ENCODE assay signal across 10 cellular contexts in the genomic region with DNA sequence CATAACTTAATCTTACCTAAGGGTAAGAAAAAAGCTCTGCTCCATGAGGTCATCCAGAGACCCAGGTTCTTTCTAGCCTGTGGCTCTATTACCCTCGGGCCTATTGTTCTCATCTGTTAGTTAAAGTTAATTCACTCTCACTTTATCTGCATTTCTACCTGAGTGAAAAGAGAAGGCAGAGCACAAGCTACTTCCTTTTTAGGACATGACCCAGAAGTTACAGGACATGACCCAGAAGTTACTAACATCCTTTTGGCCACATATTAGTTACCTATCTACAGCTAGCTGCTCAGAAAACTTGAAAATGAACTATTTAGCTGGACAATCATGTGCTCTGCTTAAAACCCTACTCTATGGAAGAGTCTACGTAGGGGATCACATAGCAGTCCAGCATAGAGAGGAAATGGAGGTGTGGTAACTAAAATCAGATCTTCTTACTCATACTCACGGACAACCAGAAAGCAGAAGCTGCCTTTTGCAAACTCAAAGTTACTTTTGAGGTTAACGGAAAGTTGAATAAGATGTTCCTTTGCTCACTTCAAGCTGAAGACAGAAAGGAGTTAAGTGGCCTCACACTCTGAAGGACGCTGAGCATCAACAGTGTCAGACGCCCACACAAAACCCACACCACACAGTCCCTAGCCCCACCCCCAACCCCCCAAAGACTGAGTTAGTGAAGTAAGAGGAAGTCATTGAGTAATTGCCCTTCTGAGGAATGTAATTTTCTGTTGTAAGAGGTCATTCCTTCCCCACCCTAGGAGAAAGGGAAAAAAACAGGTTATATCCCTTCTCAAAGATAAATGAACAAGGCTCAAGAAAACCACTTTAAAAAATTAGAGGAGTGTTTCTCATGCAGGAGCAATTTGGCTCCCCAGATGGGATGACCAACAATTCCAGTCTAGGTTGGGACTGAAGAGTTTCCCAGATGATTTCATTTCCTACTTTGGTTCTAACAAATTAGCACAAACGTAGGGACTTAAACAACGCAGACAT. TPM values are rescaled to one million over a fixed set of nuclear protein-coding genes. Genes with fewer than 3 reads are reported as not detected.
A peak's percentile ranks its signal among the peaks of the same experiment; 100 is the strongest.
DNase-seq lines count a peak whose midpoint lies in the region; ATAC-seq, FAIRE-seq and TF ChIP-seq lines count a peak whose summit lies in the region.
"Had no signal": no experiment of that assay in that cellular context is flagged by ENCODE, and none has a peak within 500 bp of the region (broad histone marks: within the 10 kb centered on the region; RNA-seq: fewer than 3 reads in every experiment).

No MANE protein-coding gene starts in this region.

- H3K36me3 ChIP-seq in liver (ENCODE audit: control insufficient read depth in 4 of 4, insufficient read depth in 3 of 4, low read depth in 1 of 4, low read length in 3 of 4) (no peaks in the 10 kb centered on the region), HepG2 (replicated peaks in 1 of 2; ENCODE audit: control insufficient read depth in 1 of 2, insufficient read depth in 2 of 2, low read length in 2 of 2) (no peaks in the 10 kb centered on the region), endodermal cell (ENCODE audit: control insufficient read depth, insufficient read depth, low read length) (no peaks in the 10 kb centered on the region)

- no peak overlapping the region for H3K4me2 ChIP-seq in HepG2 (ENCODE audit: low read depth, low read length)

- TF ChIP-seq CTCF in liver (IDR thresholded peaks at IDR 0.05; ENCODE audit: low read depth, low read length, missing input control) (no peak), HepG2 (CRISPR knock-in tag; IDR thresholded peaks at IDR 0.05) (no peak), HL-60 (IDR thresholded peaks at IDR 0.05; ENCODE audit: insufficient read depth, low read length) (no peak), endodermal cell (conservative IDR thresholded peaks at IDR 0.05) (no peak), osteocyte (IDR thresholded peaks at IDR 0.05) (no peak)

- DNase-seq in HepG2 (ENCODE audit: low spot score) (no peak), HL-60 (ENCODE audit: low read depth in 1 of 2, low spot score in 1 of 2) (peak; percentile 93), pons (ENCODE audit: low spot score) (peak; percentile 56), endodermal cell (no peak), NCI-H524 (lab: John Stamatoyannopoulos, UW) (no peak), osteocyte (ENCODE audit: extremely low spot score, unreplicated experiment) (no peak)
- peak; percentile 55 for DNase-seq in activated T-cell treated with anti-CD3 and anti-CD28 coated beads, Interleukin-2, amount 50 U/mL, for 1 hour

- peaks cover 3% of the 10 kb centered on the region for H3K27me3 Mint-ChIP-seq in endodermal cell (ENCODE audit: insufficient read depth)
- H3K27me3 Mint-ChIP-seq in osteocyte (ENCODE audit: unreplicated experiment): no peaks in the 10 kb centered on the region

- TF ChIP-seq EP300 in HepG2 (IDR thresholded peaks at IDR 0.05; ENCODE audit: low read depth in 2 of 2, low read length in 2 of 2) (no peak), HepG2 (CRISPR knock-in tag; IDR thresholded peaks at IDR 0.05; ENCODE audit: borderline replicate concordance) (no peak)

- no TSS peak for BruUV-seq in HepG2 (replicated peaks; lab: Mats Ljungman, UMichigan)

- FAIRE-seq in HepG2 (lab: Jason Lieb, UNC): no peak
- FAIRE-seq: TTC549 had no signal

- H3K27ac ChIP-seq in liver (ENCODE audit: low read depth in 1 of 2, low read length in 2 of 2) (peak overlapping the region; percentile 1 to 36), HepG2 (ENCODE audit: extremely low read length, insufficient read depth, low read length) (no peak overlapping the region), HL-60 (replicated peaks) (peak overlapping the region; percentile 48), endodermal cell (ENCODE audit: low read depth, low read length) (no peak overlapping the region)

- H3K4me1 Mint-ChIP-seq in endodermal cell (no peaks in the 10 kb centered on the region), osteocyte (ENCODE audit: unreplicated experiment) (peaks cover 3% of the 10 kb centered on the region)
- H3K4me1 Mint-ChIP-seq: neural crest cell had no signal

- no peak for TF ChIP-seq RAD21 in liver (IDR thresholded peaks at IDR 0.05)
- no peak for TF ChIP-seq RAD21 in HepG2 (CRISPR knock-in tag; IDR thresholded peaks at IDR 0.05)

- no peak for ATAC-seq in HepG2

- CTCF ChIA-PET in HepG2 (lab: Yijun Ruan, JAX; ENCODE audit: low intra/inter-chr PET ratio, low total read pairs): no interaction called here

- H4K20me1 ChIP-seq in HepG2 (ENCODE audit: insufficient read depth, low read length): no peaks in the 10 kb centered on the region

- no peaks in the 10 kb centered on the region for H3K36me3 Mint-ChIP-seq in endodermal cell (ENCODE audit: low read depth)
- no peaks in the 10 kb centered on the region for H3K36me3 Mint-ChIP-seq in osteocyte (ENCODE audit: unreplicated experiment)

- POLR2A ChIA-PET in HepG2 (lab: Yijun Ruan, JAX): no interaction called here

- H3K4me3 Mint-ChIP-seq in endodermal cell: no peak overlapping the region
- H3K4me3 Mint-ChIP-seq in osteocyte (ENCODE audit: unreplicated experiment): no peak overlapping the region
- H3K4me3 Mint-ChIP-seq: neural crest cell had no signal

- H3K9ac ChIP-seq in liver (ENCODE audit: low read depth in 1 of 2, low read length in 2 of 2): no peak overlapping the region
- H3K9ac ChIP-seq in HepG2 (ENCODE audit: insufficient read depth, low read depth, low read length): no peak overlapping the region
- no peak overlapping the region for H3K9ac ChIP-seq in endodermal cell (ENCODE audit: extremely low read depth, low read length, poor library complexity, severe bottlenecking)

- no peaks in the 10 kb centered on the region for H3K9me3 ChIP-seq in liver (ENCODE audit: control insufficient read depth in 4 of 4, low read length in 3 of 4)
- H3K9me3 ChIP-seq in HepG2 (ENCODE audit: low read length): no peaks in the 10 kb centered on the region
- peaks cover 6% of the 10 kb centered on the region for H3K9me3 ChIP-seq in endodermal cell (ENCODE audit: control insufficient read depth, low read length)

- intact Hi-C loops in HepG2 (cut with micrococcal nuclease; ENCODE audit: unreplicated experiment): no loop called here

- H3K9me3 Mint-ChIP-seq in endodermal cell: peaks cover 4% of the 10 kb centered on the region
- H3K9me3 Mint-ChIP-seq in osteocyte (ENCODE audit: unreplicated experiment): no peaks in the 10 kb centered on the region

- no peaks in the 10 kb centered on the region for H3K79me2 ChIP-seq in HepG2 (ENCODE audit: insufficient read depth, low read length)

- H3K4me3 ChIP-seq in liver (ENCODE audit: low read depth in 1 of 3, low read length in 3 of 3) (no peak overlapping the region), HepG2 (replicated peaks in 1 of 3; ENCODE audit: insufficient read depth in 1 of 3, low read depth in 2 of 3, low read length in 3 of 3) (no peak overlapping the region), HL-60 (replicated peaks; ENCODE audit: insufficient read depth, low read length) (no peak overlapping the region), endodermal cell (ENCODE audit: low read length) (no peak overlapping the region)

- H3K27me3 ChIP-seq in liver (ENCODE audit: control insufficient read depth in 4 of 4, insufficient read depth in 4 of 4, low read length in 3 of 4) (no peaks in the 10 kb centered on the region), HepG2 (ENCODE audit: control insufficient read depth in 1 of 2, insufficient read depth in 2 of 2, low read length in 2 of 2) (peaks cover 0 to 19% of the 10 kb centered on the region in 2 experiments; a peak in 2 of 5 replicates), HL-60 (ENCODE audit: insufficient read depth, poor library complexity, severe bottlenecking) (no peaks in the 10 kb centered on the region), endodermal cell (ENCODE audit: control insufficient read depth, insufficient read depth, low read length, poor library complexity, severe bottlenecking) (no peaks in the 10 kb centered on the region)

- TF ChIP-seq POLR2A in HepG2 (IDR thresholded peaks at IDR 0.05; ENCODE audit: insufficient read depth in 1 of 2, low read depth in 2 of 2, low read length in 2 of 2): no peak

- H2AFZ ChIP-seq in HepG2 (ENCODE audit: low read length): no peak overlapping the region

- in situ Hi-C loops in HepG2 (cut with HindIII; ENCODE audit: extremely low pct_ligation_motif_present, low pct_unique_long_range_greater_than_20kb): no loop called here

- H3K27ac Mint-ChIP-seq in endodermal cell: no peak overlapping the region
- H3K27ac Mint-ChIP-seq in osteocyte (ENCODE audit: unreplicated experiment): no peak overlapping the region

- WGBS in liver: 81% methylated on average over 8 of the region's 8 CpGs
- 22% methylated on average over 8 of the region's 8 CpGs for WGBS in HepG2 (ENCODE audit: low lambda C conversion rate)
- 95 to 100% methylated on average over 5 to 8 of the region's 8 CpGs for WGBS in endodermal cell (ENCODE audit: insufficient coverage in 1 of 2, insufficient read length in 1 of 2), 2 experiments

- H3K4me1 ChIP-seq in liver (ENCODE audit: control insufficient read depth in 4 of 4, insufficient read depth in 4 of 4, low read length in 3 of 4) (no peaks in the 10 kb centered on the region), HepG2 (ENCODE audit: insufficient read depth, low read length) (no peaks in the 10 kb centered on the region), endodermal cell (ENCODE audit: control insufficient read depth, insufficient read depth, low read length) (no peaks in the 10 kb centered on the region)

RNA-seq across cellular contexts. Expression of gene TAB2, which starts 45.9 kb away (rescaled TPM):
- 10 to 100 TPM; 23.9 to 25.6 TPM for total RNA-seq in liver
- polyA plus RNA-seq in liver: 10 to 100 TPM; 10.5 to 12.1 TPM
- total RNA-seq in HepG2 (2016; rRNA removed; fragmentation: Illumina TruSeq; extraction: Trizol): 23.7 and 44.3 TPM in 2 replicates
- 8.4 and 8.9 TPM in 2 replicates for total RNA-seq in HepG2 (2016; cell fraction: cytosol; rRNA removed; fragmentation: Illumina TruSeq; extraction: Trizol; ENCODE audit: low read depth)
- total RNA-seq in HepG2 (2016; cell fraction: insoluble cytoplasmic fraction; rRNA removed; fragmentation: Illumina TruSeq; extraction: Trizol): 24.3 and 40.7 TPM in 2 replicates
- 35.4 and 36.0 TPM in 2 replicates for total RNA-seq in HepG2 (2016; cell fraction: membrane; rRNA removed; fragmentation: Illumina TruSeq; extraction: Trizol)
- total RNA-seq in HepG2 (2016; cell fraction: nucleus; rRNA removed; fragmentation: Illumina TruSeq; extraction: Trizol): 30.5 and 36.6 TPM in 2 replicates
- polyA plus RNA-seq in HepG2 (2011; rRNA removed): 38.1 and 50.2 TPM in 2 replicates
- 21.0 and 33.3 TPM in 2 replicates for polyA plus RNA-seq in HepG2 (2011; cell fraction: cytosol; rRNA removed)
- polyA plus RNA-seq in HepG2 (2011; cell fraction: nucleus; rRNA removed): 13.6 and 13.8 TPM in 2 replicates
- polyA plus RNA-seq in HepG2 (2012): 39.0 and 39.2 TPM in 2 replicates
- 4.5 and 4.8 TPM in 2 replicates for polyA plus RNA-seq in HepG2 (2016; cell fraction: cytosol; fragmentation: Illumina TruSeq; extraction: Trizol; ENCODE audit: low read depth)
- polyA plus RNA-seq in HepG2 (2016; cell fraction: insoluble cytoplasmic fraction; fragmentation: Illumina TruSeq; extraction: Trizol; ENCODE audit: low read depth): 64.7 and 68.7 TPM in 2 replicates
- polyA plus RNA-seq in HepG2 (2016; cell fraction: membrane; fragmentation: Illumina TruSeq; extraction: Trizol; ENCODE audit: low read depth): 28.9 and 30.3 TPM in 2 replicates
- polyA plus RNA-seq in HepG2 (2016; cell fraction: nucleus; fragmentation: Illumina TruSeq; extraction: Trizol; ENCODE audit: insufficient read depth, low read depth): 40.3 and 41.8 TPM in 2 replicates
- polyA minus RNA-seq in HepG2 (2011; rRNA and poly(A)+ RNA removed; ENCODE audit: low replicate concordance): 29.3 and 44.7 TPM in 2 replicates
- 31.6 and 41.0 TPM in 2 replicates for polyA minus RNA-seq in HepG2 (2011; cell fraction: cytosol; rRNA and poly(A)+ RNA removed)
- polyA minus RNA-seq in HepG2 (2011; cell fraction: nucleus; rRNA and poly(A)+ RNA removed): 56.5 and 70.6 TPM in 2 replicates
- total RNA-seq in endodermal cell: 10 to 100 TPM; 51.1 to 54.8 TPM
- polyA plus RNA-seq in endodermal cell (2013, experiment 1 of 2): 63.9 TPM
- polyA plus RNA-seq in endodermal cell (2013, experiment 2 of 2): 66.7 TPM
- total RNA-seq in osteocyte: 50.6 and 53.8 TPM in 2 replicates

Comparison
In these comparisons a context has a peak if more than half of its experiments do, and no peak if none do; other contexts are left out.
1. H3K27ac ChIP-seq: peak in liver (2 of 2) and HL-60 (single experiment); none in HepG2 (single experiment) and endodermal cell (single experiment).
2. DNase-seq: peak in HL-60 (2 of 2), activated T-cell treated with anti-CD3 and anti-CD28 coated beads, Interleukin-2, amount 50 U/mL, for 1 hour (single experiment) and pons (single experiment); none in HepG2 (single experiment), endodermal cell (single experiment), NCI-H524 (0 of 2) and osteocyte (single experiment).